In genomic region chr17:21098934-21099687, GRCh38 we compare ENCODE assay signal across 8 cellular contexts. TPM values are rescaled to one million over a fixed set of nuclear protein-coding genes. Genes with fewer than 3 reads are reported as not detected.
DNase-seq lines count a peak whose midpoint lies in the region; ATAC-seq, FAIRE-seq and TF ChIP-seq lines count a peak whose summit lies in the region.

No MANE protein-coding gene starts in this region.

- H3K36me3 ChIP-seq in SK-N-SH (replicated peaks in 1 of 2; ENCODE audit: control insufficient read depth in 1 of 2, insufficient read depth in 2 of 2, low read length in 1 of 2), result no peaks in the 10 kb centered on the region

- H3K9me3 ChIP-seq in SK-N-SH, result no peaks in the 10 kb centered on the region

- peak overlapping the region in 1 of 2 experiments; percentile 62; a peak in 2 of 4 replicates for H3K27ac ChIP-seq in SK-N-SH (ENCODE audit: low read depth in 2 of 2, low read length in 1 of 2)

- no peaks in the 10 kb centered on the region for H3K79me2 ChIP-seq in SK-N-SH (ENCODE audit: insufficient read depth)

- no peaks in the 10 kb centered on the region for H3K27me3 ChIP-seq in SK-N-SH (ENCODE audit: insufficient read depth)

- intact Hi-C loops in left cardiac atrium (cut with DNase I), result no loop called here

- no peaks in the 10 kb centered on the region for H3K9me2 ChIP-seq in SK-N-SH

- H2AFZ ChIP-seq in SK-N-SH (ENCODE audit: low read depth), result peak overlapping the region; percentile 100

- CTCF ChIA-PET in SK-N-SH (lab: Yijun Ruan, JAX), result interaction anchor here (0.9 to 2.2 kb wide), 15 partner anchors 10 to 124 kb away, joined by 3 to 23 read pairs (median 4); partner anchors contain the start of gene USP22

- no peak for TF ChIP-seq CTCF in GM12864 (IDR thresholded peaks at IDR 0.05; ENCODE audit: low read depth, low read length, missing control alignments)
- no peak for TF ChIP-seq CTCF in SK-N-SH (IDR thresholded peaks at IDR 0.05)
- no peak for TF ChIP-seq CTCF in progenitor cell of endocrine pancreas (IDR thresholded peaks at IDR 0.05; ENCODE audit: unreplicated experiment)

- H3K9me3 Mint-ChIP-seq in activated naive CD8-positive, alpha-beta T cell (ENCODE audit: low read depth), result no peaks in the 10 kb centered on the region
- H3K9me3 Mint-ChIP-seq in progenitor cell of endocrine pancreas (ENCODE audit: low read depth), result no peaks in the 10 kb centered on the region

- H4K20me1 ChIP-seq in SK-N-SH (ENCODE audit: insufficient read depth), result no peaks in the 10 kb centered on the region

- WGBS in SK-N-SH (ENCODE audit: low lambda C conversion rate), result 1% methylated on average over 29 of the region's 29 CpGs

- no peak for TF ChIP-seq EP300 in SK-N-SH (IDR thresholded peaks at IDR 0.05; ENCODE audit: borderline replicate concordance in 1 of 2, low read depth in 1 of 2, low read length in 1 of 2)

- TF ChIP-seq RAD21 in SK-N-SH (IDR thresholded peaks at IDR 0.05; ENCODE audit: low read length), result no peak

- FAIRE-seq in urothelium cell line (lab: Jason Lieb, UNC), result no peak

- H3K4me1 Mint-ChIP-seq in activated naive CD8-positive, alpha-beta T cell (ENCODE audit: low read depth), result peaks cover 8% of the 10 kb centered on the region
- peaks cover 6% of the 10 kb centered on the region for H3K4me1 Mint-ChIP-seq in progenitor cell of endocrine pancreas (ENCODE audit: low read depth)

- ATAC-seq in HG02588 (IDR thresholded peaks at IDR 0.05; ENCODE audit: unreplicated experiment) (peak; percentile 89), left cardiac atrium (peak; percentile 96)

- peak overlapping the region; percentile 48; the same call in 1 of the 2 replicates for H3K9ac ChIP-seq in SK-N-SH

- POLR2A ChIA-PET in SK-N-SH (lab: Yijun Ruan, JAX), result interaction anchor here (0.9 to 2.6 kb wide), 2 partner anchors 22 to 56 kb away, joined by 3 to 35 read pairs; partner anchors contain the start of gene USP22

- peaks cover 0 to 3% of the 10 kb centered on the region in 2 experiments; a peak in 1 of 4 replicates for H3K4me1 ChIP-seq in SK-N-SH (ENCODE audit: control insufficient read depth in 1 of 2, insufficient read depth in 2 of 2, low read depth in 1 of 2, low read length in 1 of 2)

- peak overlapping the region; percentile 97 for H3K4me2 ChIP-seq in SK-N-SH

- DNase-seq in GM12864 (ENCODE audit: low read depth) (peak; percentile 75), NAMALWA (ENCODE audit: low spot score) (peak; percentile 90), SK-N-SH (peak; percentile 90), left cardiac atrium (peak; percentile 69), progenitor cell of endocrine pancreas (ENCODE audit: low spot score, unreplicated experiment) (peak; percentile 44), urothelium cell line (ENCODE audit: low spot score) (peak; percentile 93)

- peaks cover 2% of the 10 kb centered on the region for H3K27me3 Mint-ChIP-seq in activated naive CD8-positive, alpha-beta T cell
- H3K27me3 Mint-ChIP-seq in progenitor cell of endocrine pancreas, result no peaks in the 10 kb centered on the region

- peaks cover 3% of the 10 kb centered on the region for H3F3A ChIP-seq in SK-N-SH (replicated peaks; ENCODE audit: insufficient read depth)

- H3K36me3 Mint-ChIP-seq in activated naive CD8-positive, alpha-beta T cell, result no peaks in the 10 kb centered on the region
- no peaks in the 10 kb centered on the region for H3K36me3 Mint-ChIP-seq in progenitor cell of endocrine pancreas (ENCODE audit: insufficient read depth)

- peak overlapping the region; percentile 87 for H3K27ac Mint-ChIP-seq in activated naive CD8-positive, alpha-beta T cell
- peak overlapping the region; percentile 94 for H3K27ac Mint-ChIP-seq in progenitor cell of endocrine pancreas

- peak overlapping the region; percentile 96 for H3K4me3 Mint-ChIP-seq in activated naive CD8-positive, alpha-beta T cell
- peak overlapping the region; percentile 82 for H3K4me3 Mint-ChIP-seq in progenitor cell of endocrine pancreas (ENCODE audit: low read depth)

- peak overlapping the region; percentile 54 for H3K4me3 ChIP-seq in GM12864 (ENCODE audit: low read depth, low read length)
- peak overlapping the region; percentile 64 to 100 for H3K4me3 ChIP-seq in SK-N-SH (ENCODE audit: low read depth in 2 of 2, low read length in 1 of 2)

TF ChIP-seq in SK-N-SH, 30 proteins besides CTCF, POLR2A, EP300 and RAD21 (continues in another document):
- TF ChIP-seq JUND (IDR thresholded peaks at IDR 0.05), result no peak
- TF ChIP-seq RFX5 (IDR thresholded peaks at IDR 0.05; ENCODE audit: low read length), result peak; percentile 88
- 0 out of 2 replicates have a peak, but pooled peaks have one; percentile 13 for TF ChIP-seq TAF1 (IDR thresholded peaks at IDR 0.05; ENCODE audit: borderline replicate concordance, low read depth, low read length)
- TF ChIP-seq CHD2 (IDR thresholded peaks at IDR 0.05; ENCODE audit: low read length, partially characterized antibody), result no peak
- TF ChIP-seq RCOR1 (IDR thresholded peaks at IDR 0.05; ENCODE audit: low read length), result no peak
- TF ChIP-seq GABPA (IDR thresholded peaks at IDR 0.05; ENCODE audit: low read depth), result peak; percentile 51
- TF ChIP-seq MXI1 (IDR thresholded peaks at IDR 0.05; ENCODE audit: low read depth, low read length), result peak; percentile 89; the same call in 1 of the 2 replicates
- TF ChIP-seq RXRA (IDR thresholded peaks at IDR 0.05; ENCODE audit: borderline replicate concordance, low read depth), result no peak
- TF ChIP-seq TCF12 (IDR thresholded peaks at IDR 0.05), result no peak
- TF ChIP-seq NFIC (IDR thresholded peaks at IDR 0.05; ENCODE audit: borderline replicate concordance), result no peak
- TF ChIP-seq NRF1 (IDR thresholded peaks at IDR 0.05; ENCODE audit: low read depth, low read length), result no peak
- TF ChIP-seq YY1 (IDR thresholded peaks at IDR 0.05; ENCODE audit: low read depth), result 0 out of 2 replicates have a peak, but pooled peaks have one; percentile 14
- peak; percentile 22; the same call in 1 of the 2 replicates for TF ChIP-seq ELF1 (IDR thresholded peaks at IDR 0.05)
- TF ChIP-seq REST (IDR thresholded peaks at IDR 0.05; ENCODE audit: low read depth, low read length), result no peak
- TF ChIP-seq EZH2phosphoT487 (IDR thresholded peaks at IDR 0.05; ENCODE audit: borderline replicate concordance, low read depth), result no peak
- TF ChIP-seq FOSL2 (IDR thresholded peaks at IDR 0.05; ENCODE audit: borderline replicate concordance, low read depth), result no peak
- TF ChIP-seq SMC3 (IDR thresholded peaks at IDR 0.05; ENCODE audit: low read depth, low read length), result no peak
- TF ChIP-seq SIN3A (IDR thresholded peaks at IDR 0.05; ENCODE audit: borderline replicate concordance, low read depth, low read length), result peak; percentile 94
- TF ChIP-seq MAX (IDR thresholded peaks at IDR 0.05; ENCODE audit: low read depth), result peak; percentile 52; the same call in 1 of the 2 replicates
- TF ChIP-seq POLR2AphosphoS5 (IDR thresholded peaks at IDR 0.05; ENCODE audit: low read depth, low read length), result no peak

RNA-seq across cellular contexts. Expression of gene DHRS7B, which starts 27.7 kb away (rescaled TPM):
- polyA plus RNA-seq in SK-N-SH (2012; rRNA removed), result 17.8 and 24.2 TPM in 2 replicates
- 9.8 and 11.1 TPM in 2 replicates for polyA plus RNA-seq in SK-N-SH (2012; cell fraction: cytosol; rRNA removed)
- 15.4 and 17.0 TPM in 2 replicates for polyA plus RNA-seq in SK-N-SH (2012; cell fraction: nucleus; rRNA removed)
- total RNA-seq in left cardiac atrium, result 10 to 100 TPM; 25.2 to 39.6 TPM
- 18.0 and 19.9 TPM in 2 replicates for total RNA-seq in progenitor cell of endocrine pancreas

RNA-seq across cellular contexts. Expression of gene USP22, which starts 56.3 kb away (rescaled TPM):
- 142 and 172 TPM in 2 replicates for polyA plus RNA-seq in SK-N-SH (2012; rRNA removed)
- 114 and 137 TPM in 2 replicates for polyA plus RNA-seq in SK-N-SH (2012; cell fraction: cytosol; rRNA removed)
- polyA plus RNA-seq in SK-N-SH (2012; cell fraction: nucleus; rRNA removed), result 193 and 215 TPM in 2 replicates
- total RNA-seq in left cardiac atrium, result 100 to 1,000 TPM; 145 to 152 TPM
- total RNA-seq in progenitor cell of endocrine pancreas, result 368 and 373 TPM in 2 replicates
